ENCODE assay signal across 8 cellular contexts in the genomic region with DNA sequence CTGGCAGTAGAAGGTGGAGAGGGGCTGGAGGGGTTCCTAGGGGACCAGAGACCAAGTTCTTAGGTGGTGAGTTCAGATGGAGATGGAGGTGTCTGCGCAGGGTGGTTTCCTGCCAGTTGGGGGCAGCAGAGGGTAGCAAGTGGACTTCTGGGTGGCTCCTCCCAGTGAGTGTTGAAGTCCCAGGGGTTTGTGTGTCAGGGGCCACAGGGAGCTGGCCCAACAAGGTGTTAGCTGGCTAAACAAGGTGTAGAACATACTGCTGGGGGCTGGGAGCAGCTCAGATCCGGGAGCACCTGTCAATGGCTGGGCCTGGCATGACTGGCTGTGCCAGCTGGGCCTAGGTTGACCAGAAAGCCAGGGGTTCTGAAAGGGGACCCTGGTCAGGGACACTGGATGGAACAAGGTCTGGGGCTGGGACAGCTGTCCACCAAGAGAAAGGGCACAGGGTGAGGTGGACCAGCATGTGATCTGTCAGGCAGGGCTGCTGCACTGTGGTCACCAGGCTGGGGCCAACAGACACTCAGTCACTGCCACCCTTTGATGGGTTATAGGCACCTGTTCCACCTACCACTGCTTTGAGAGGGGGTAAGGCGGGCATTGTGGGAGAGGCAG. TPM values are rescaled to one million over a fixed set of nuclear protein-coding genes. Genes with fewer than 3 reads are reported as not detected.
A peak's percentile ranks its signal among the peaks of the same experiment; 100 is the strongest.
DNase-seq lines count a peak whose midpoint lies in the region; ATAC-seq and TF ChIP-seq lines count a peak whose summit lies in the region.

No MANE protein-coding gene starts in this region.

- intact Hi-C loops in activated B cell treated with CpG ODN at 0.5 μM for 24 hours (cut with micrococcal nuclease) = loop anchor here (1.0 kb wide), 1 partner anchor 305 kb away; no protein-coding TSS in a partner anchor

- H3K27me3 Mint-ChIP-seq in activated B cell treated with CpG ODN at 0.5 μM for 24 hours = peaks cover 14% of the 10 kb centered on the region

- POLR2A ChIA-PET in activated B cell treated with CpG ODN at 0.5 μM for 24 hours (lab: Charles Lee) = no interaction called here

- H3K27ac Mint-ChIP-seq in activated B cell treated with CpG ODN at 0.5 μM for 24 hours = no peak overlapping the region

- TF ChIP-seq CTCF in activated B cell treated with CpG ODN at 0.5 μM for 24 hours (IDR thresholded peaks at IDR 0.05) = no peak

- no peak overlapping the region for H3K4me3 Mint-ChIP-seq in activated B cell treated with CpG ODN at 0.5 μM for 24 hours

- ATAC-seq in GM21723 (IDR thresholded peaks at IDR 0.05; ENCODE audit: unreplicated experiment) (peak; percentile 74), activated B cell treated with CpG ODN at 0.5 μM for 24 hours (ENCODE audit: low read depth) (peak; percentile 90)

- no peaks in the 10 kb centered on the region for H3K36me3 Mint-ChIP-seq in activated B cell treated with CpG ODN at 0.5 μM for 24 hours (ENCODE audit: low read depth)

- no peaks in the 10 kb centered on the region for H3K4me1 Mint-ChIP-seq in activated B cell treated with CpG ODN at 0.5 μM for 24 hours

- CTCF ChIA-PET in activated B cell treated with CpG ODN at 0.5 μM for 24 hours (lab: Charles Lee) = interaction anchor here (0.7 to 1.3 kb wide), 6 partner anchors 9 to 308 kb away, joined by 3 to 5 read pairs (median 4); no protein-coding TSS in a partner anchor

- DNase-seq in DMS79 (lab: John Stamatoyannopoulos, UW) (peak; percentile 43), NCI-H1694 (lab: John Stamatoyannopoulos, UW) (peak; percentile 56), activated B cell treated with CpG ODN at 0.5 μM for 24 hours (peak; percentile 57), ecto neural progenitor cell (ENCODE audit: low spot score) (peak; percentile 83), lung microvascular endothelial cell (ENCODE audit: low read depth in 2 of 2) (peak; percentile 81 to 83)
- peak; percentile 52 for DNase-seq in stimulated activated CD8-positive, alpha-beta memory T cell treated with anti-CD3 and anti-CD28 coated beads, Interleukin-4, amount 100 ng/mL, for 24 hours (ENCODE audit: low read depth)
- DNase-seq in central memory CD4-positive, alpha-beta T cell = no peak

- no peaks in the 10 kb centered on the region for H3K9me3 Mint-ChIP-seq in activated B cell treated with CpG ODN at 0.5 μM for 24 hours

RNA-seq across cellular contexts. Expression of gene DAB2IP, which starts 35.6 kb away (rescaled TPM):
- total RNA-seq in activated B cell treated with CpG ODN at 0.5 μM for 24 hours = 0.75 and 0.78 TPM in 2 replicates
- 14.1 and 16.3 TPM in 2 replicates for total RNA-seq in lung microvascular endothelial cell
